Comparison of ENCODE assay signal across 35 cellular contexts in genomic region chr2:102200539-102200938, GRCh38. TPM values are rescaled to one million over a fixed set of nuclear protein-coding genes. Genes with fewer than 3 reads are reported as not detected.
"Had no signal": no experiment of that assay in that cellular context is flagged by ENCODE, and none has a peak within 500 bp of the region (broad histone marks: within the 10 kb centered on the region; RNA-seq: fewer than 3 reads in every experiment).

No MANE protein-coding gene starts in this region.

- H3K27me3 Mint-ChIP-seq: activated naive CD4-positive, alpha-beta T cell treated with anti-CD3 and anti-CD28 coated beads, Interleukin-2, amount 50 U/mL, for 24 hours had no signal

- H3K9me3 ChIP-seq: ascending aorta, MG63 had no signal

- H3K4me3 ChIP-seq: ascending aorta, cardiac muscle cell, MG63, PC-9 had no signal

- H2AFZ ChIP-seq: PC-9 had no signal

- H3K4me3 Mint-ChIP-seq: activated CD4-positive, alpha-beta T cell treated with anti-CD3 and anti-CD28 coated beads for 36 hours; activated CD4-positive, alpha-beta T cell treated with anti-CD3 and anti-CD28 coated beads, Interleukin-2, amount 10 ng/mL, durations not matched to agents 7 days and 5 days; activated CD8-positive, alpha-beta T cell treated with anti-CD3 and anti-CD28 coated beads, Interleukin-2, amount 10 ng/mL, durations not matched to agents 7 days and 5 days; activated naive CD4-positive, alpha-beta T cell treated with anti-CD3 and anti-CD28 coated beads, Interleukin-2, amount 50 U/mL, for 24 hours; activated naive CD8-positive, alpha-beta T cell treated with anti-CD3 and anti-CD28 coated beads, Interleukin-2, amount 10 ng/mL, durations not matched to agents 7 days and 5 days; activated T-cell treated with anti-CD3 and anti-CD28 coated beads, Interleukin-2, amount 50 U/mL, for 24 hours; central memory CD8-positive, alpha-beta T cell had no signal

- H3K4me2 ChIP-seq: PC-9 had no signal

- H3K27ac ChIP-seq: ascending aorta, cardiac muscle cell, PC-9, RWPE1 had no signal

- H3K36me3 ChIP-seq: ascending aorta, cardiac muscle cell, MG63 had no signal

- H3K27me3 ChIP-seq: ascending aorta, cardiac muscle cell, MG63 had no signal

- DNase-seq: activated CD4-positive, alpha-beta T cell treated with anti-CD3 and anti-CD28 coated beads for 36 hours; activated CD4-positive, alpha-beta T cell treated with anti-CD3 and anti-CD28 coated beads, Interleukin-2, amount 10 ng/mL, durations not matched to agents 7 days and 5 days; activated CD4-positive, alpha-beta T cell treated with anti-CD3 and anti-CD28 coated beads, Interleukin-2, amount 50 U/mL, for 48 hours; activated CD8-positive, alpha-beta T cell treated with anti-CD3 and anti-CD28 coated beads, Interleukin-2, amount 10 ng/mL, durations not matched to agents 7 days and 5 days; activated gamma-delta T cell; activated naive CD4-positive, alpha-beta T cell treated with Interleukin-2 at 50 U/mL for 16 hours; activated naive CD8-positive, alpha-beta T cell treated with anti-CD3 and anti-CD28 coated beads, Interleukin-2, amount 10 ng/mL, durations not matched to agents 7 days and 5 days; activated T-cell treated with anti-CD3 and anti-CD28 coated beads, Interleukin-2, amount 50 U/mL, for 24 hours; amygdala; Karpas-422; MG63; NCI-H1048; NCI-H1105 treated with DMSO at 0.1 percent for 48 hours; NCI-H1436; NCI-H1694 treated with DMSO at 0.1 percent for 48 hours; NCI-H2029; NCI-H345; NCI-H524 treated with DMSO at 0.1 percent for 48 hours; NCI-H748 treated with DMSO at 0.1 percent for 48 hours; NK-92 treated with Interleukin-12 subunit alpha and Interleukin-12 subunit beta, amount 100 ng/mL, for 24 hours; PC-9; SW 1271; T-helper 1 cell; T-helper 2 cell; T-helper 9 cell had no signal

- H3K4me1 ChIP-seq: ascending aorta had no signal

- H3K9me3 Mint-ChIP-seq: activated naive CD4-positive, alpha-beta T cell treated with anti-CD3 and anti-CD28 coated beads, Interleukin-2, amount 50 U/mL, for 24 hours; central memory CD8-positive, alpha-beta T cell had no signal

- H3K36me3 Mint-ChIP-seq: activated naive CD4-positive, alpha-beta T cell treated with anti-CD3 and anti-CD28 coated beads, Interleukin-2, amount 50 U/mL, for 24 hours had no signal

- H3K27ac Mint-ChIP-seq: activated CD4-positive, alpha-beta T cell treated with anti-CD3 and anti-CD28 coated beads for 36 hours; activated CD4-positive, alpha-beta T cell treated with anti-CD3 and anti-CD28 coated beads, Interleukin-2, amount 10 ng/mL, durations not matched to agents 7 days and 5 days; activated CD8-positive, alpha-beta T cell treated with anti-CD3 and anti-CD28 coated beads, Interleukin-2, amount 10 ng/mL, durations not matched to agents 7 days and 5 days; activated naive CD4-positive, alpha-beta T cell treated with anti-CD3 and anti-CD28 coated beads, Interleukin-2, amount 50 U/mL, for 24 hours; activated naive CD8-positive, alpha-beta T cell treated with anti-CD3 and anti-CD28 coated beads, Interleukin-2, amount 10 ng/mL, durations not matched to agents 7 days and 5 days; activated T-cell treated with anti-CD3 and anti-CD28 coated beads, Interleukin-2, amount 50 U/mL, for 24 hours; activated T-helper 2 cell treated with anti-CD3 and anti-CD28 coated beads, Interferon-gamma antibody, Interleukin-2, Interleukin-4, amounts not matched to agents 10 μg/mL and 5 μg/mL and 100 μg/mL, durations not matched to agents 14 hours and 24 hours and 36 hours had no signal

- ATAC-seq: activated CD4-positive, alpha-beta T cell treated with anti-CD3 and anti-CD28 coated beads for 36 hours; activated CD4-positive, CD25-positive, alpha-beta regulatory T cell treated with anti-CD3 and anti-CD28 coated beads, Interleukin-2, amount 50 U/mL, for 24 hours; activated CD8-positive, alpha-beta T cell treated with anti-CD3 and anti-CD28 coated beads, Interleukin-2, amount 10 ng/mL, durations not matched to agents 7 days and 5 days; Right ventricle myocardium inferior had no signal

RNA-seq across cellular contexts. Expression of gene IL1RL2, which starts 13.7 kb away (rescaled TPM):
- total RNA-seq: activated CD4-positive, alpha-beta T cell treated with anti-CD3 and anti-CD28 coated beads, Interleukin-2, amount 10 ng/mL, durations not matched to agents 7 days and 5 days; activated CD8-positive, alpha-beta T cell treated with anti-CD3 and anti-CD28 coated beads, Interleukin-2, amount 10 ng/mL, durations not matched to agents 7 days and 5 days; activated naive CD8-positive, alpha-beta T cell treated with anti-CD3 and anti-CD28 coated beads, Interleukin-2, amount 10 ng/mL, durations not matched to agents 7 days and 5 days; activated T-helper 2 cell treated with anti-CD3 and anti-CD28 coated beads, Interferon-gamma antibody, Interleukin-2, Interleukin-4, amounts not matched to agents 10 μg/mL and 5 μg/mL and 100 μg/mL, durations not matched to agents 14 hours and 24 hours and 36 hours; ascending aorta; cardiac muscle cell; NCI-H460; OCI-LY7; Right ventricle myocardium inferior had no signal
- polyA plus RNA-seq: cardiac muscle cell had no signal

RNA-seq across cellular contexts. Expression of gene IL1R1, which starts 58.0 kb away (rescaled TPM):
- total RNA-seq: activated CD8-positive, alpha-beta T cell treated with anti-CD3 and anti-CD28 coated beads, Interleukin-2, amount 10 ng/mL, durations not matched to agents 7 days and 5 days; OCI-LY7 had no signal
